Comparison of ENCODE assay signal across 34 cellular contexts in genomic region chr9:35966433-35966832, GRCh38. TPM values are rescaled to one million over a fixed set of nuclear protein-coding genes. Genes with fewer than 3 reads are reported as not detected.
"Had no signal": no experiment of that assay in that cellular context is flagged by ENCODE, and none has a peak within 500 bp of the region (broad histone marks: within the 10 kb centered on the region; RNA-seq: fewer than 3 reads in every experiment).

No MANE protein-coding gene starts in this region.

- FAIRE-seq: bronchial epithelial cell had no signal

- H3K27me3 ChIP-seq: ascending aorta had no signal

- H3K36me3 ChIP-seq: ascending aorta, cardiac muscle cell, WERI-Rb-1 had no signal

- H3K27ac ChIP-seq: ascending aorta, cardiac muscle cell, WERI-Rb-1 had no signal

- DNase-seq: activated CD4-positive, alpha-beta memory T cell treated with anti-CD3 and anti-CD28 coated beads, Interleukin-2, amount 10 ng/mL, durations not matched to agents 7 days and 5 days; activated CD4-positive, alpha-beta T cell treated with anti-CD3 and anti-CD28 coated beads for 1 hour; activated CD4-positive, alpha-beta T cell treated with anti-CD3 and anti-CD28 coated beads for 36 hours; activated CD4-positive, alpha-beta T cell treated with anti-CD3 and anti-CD28 coated beads for 48 hours; activated CD4-positive, alpha-beta T cell treated with anti-CD3 and anti-CD28 coated beads, Interleukin-2, amount 10 ng/mL, durations not matched to agents 7 days and 5 days; activated CD4-positive, alpha-beta T cell treated with anti-CD3 and anti-CD28 coated beads, Interleukin-2, amount 50 U/mL, for 48 hours; activated CD4-positive, CD25-positive, alpha-beta regulatory T cell; activated CD8-positive, alpha-beta memory T cell treated with anti-CD3 and anti-CD28 coated beads for 24 hours; activated CD8-positive, alpha-beta memory T cell treated with anti-CD3 and anti-CD28 coated beads, Interleukin-2, amount 10 ng/mL, durations not matched to agents 7 days and 5 days; activated CD8-positive, alpha-beta memory T cell treated with anti-CD3 and anti-CD28 coated beads, Interleukin-2, amount 50 U/mL, for 48 hours; activated CD8-positive, alpha-beta T cell treated with anti-CD3 and anti-CD28 coated beads, Interleukin-2, amount 10 ng/mL, durations not matched to agents 7 days and 5 days; activated effector memory CD4-positive, alpha-beta T cell treated with Interleukin-2 at 50 U/mL for 16 hours; activated gamma-delta T cell; activated naive CD4-positive, alpha-beta T cell treated with anti-CD3 and anti-CD28 coated beads, Interleukin-2, amount 10 ng/mL, durations not matched to agents 7 days and 5 days; activated naive CD4-positive, alpha-beta T cell treated with Interleukin-2 at 50 U/mL for 16 hours; activated naive CD8-positive, alpha-beta T cell treated with anti-CD3 and anti-CD28 coated beads, Interleukin-2, amount 10 ng/mL, durations not matched to agents 7 days and 5 days; activated naive CD8-positive, alpha-beta T cell treated with anti-CD3 and anti-CD28 coated beads, Interleukin-2, amount 50 U/mL, for 24 hours; activated T-cell treated with anti-CD3 and anti-CD28 coated beads, Interleukin-2, amount 50 U/mL, for 24 hours; activated T-cell treated with anti-CD3 and anti-CD28 coated beads, Interleukin-2, amount 50 U/mL, for 48 hours; amygdala; anterior cingulate cortex; caudate nucleus; SW 1271; T-helper 1 cell; T-helper 2 cell; T-helper 9 cell; WERI-Rb-1 had no signal

- H3K4me1 ChIP-seq: ascending aorta had no signal

- ATAC-seq: activated CD4-positive, alpha-beta T cell treated with anti-CD3 and anti-CD28 coated beads for 36 hours; activated CD4-positive, CD25-positive, alpha-beta regulatory T cell treated with anti-CD3 and anti-CD28 coated beads, Interleukin-2, amount 50 U/mL, for 24 hours; activated CD8-positive, alpha-beta memory T cell treated with anti-CD3 and anti-CD28 coated beads, Interleukin-2, amount 10 ng/mL, durations not matched to agents 7 days and 5 days; activated CD8-positive, alpha-beta T cell treated with anti-CD3 and anti-CD28 coated beads, Interleukin-2, amount 10 ng/mL, durations not matched to agents 7 days and 5 days; activated naive CD8-positive, alpha-beta T cell treated with anti-CD3 and anti-CD28 coated beads, Interleukin-2, amount 50 U/mL, for 24 hours; WTC11 had no signal

- H3K9me3 ChIP-seq: ascending aorta had no signal

- H3K4me3 ChIP-seq: ascending aorta, cardiac muscle cell had no signal

RNA-seq across cellular contexts. Expression of gene OR2S2, which starts 8.5 kb away (rescaled TPM):
- total RNA-seq: activated CD4-positive, alpha-beta memory T cell treated with anti-CD3 and anti-CD28 coated beads, Interleukin-2, amount 10 ng/mL, durations not matched to agents 7 days and 5 days; activated CD4-positive, alpha-beta T cell treated with anti-CD3 and anti-CD28 coated beads for 36 hours; activated CD4-positive, alpha-beta T cell treated with anti-CD3 and anti-CD28 coated beads, Interleukin-2, amount 10 ng/mL, durations not matched to agents 7 days and 5 days; activated CD8-positive, alpha-beta memory T cell treated with anti-CD3 and anti-CD28 coated beads, Interleukin-2, amount 10 ng/mL, durations not matched to agents 7 days and 5 days; activated CD8-positive, alpha-beta T cell treated with anti-CD3 and anti-CD28 coated beads, Interleukin-2, amount 10 ng/mL, durations not matched to agents 7 days and 5 days; activated naive CD8-positive, alpha-beta T cell treated with anti-CD3 and anti-CD28 coated beads, Interleukin-2, amount 10 ng/mL, durations not matched to agents 7 days and 5 days; activated T-helper 2 cell treated with anti-CD3 and anti-CD28 coated beads, Interferon-gamma antibody, Interleukin-2, Interleukin-4, amounts not matched to agents 10 μg/mL and 5 μg/mL and 100 μg/mL, durations not matched to agents 14 hours and 24 hours and 36 hours; ascending aorta; bronchial epithelial cell; cardiac muscle cell; WTC11 had no signal
- polyA plus RNA-seq: adipose tissue, cardiac muscle cell had no signal

RNA-seq across cellular contexts. Expression of gene SPAAR, which starts 57.1 kb away (rescaled TPM):
- total RNA-seq: activated CD4-positive, alpha-beta memory T cell treated with anti-CD3 and anti-CD28 coated beads, Interleukin-2, amount 10 ng/mL, durations not matched to agents 7 days and 5 days; activated CD4-positive, alpha-beta T cell treated with anti-CD3 and anti-CD28 coated beads for 36 hours; activated CD4-positive, alpha-beta T cell treated with anti-CD3 and anti-CD28 coated beads, Interleukin-2, amount 10 ng/mL, durations not matched to agents 7 days and 5 days; activated CD8-positive, alpha-beta memory T cell treated with anti-CD3 and anti-CD28 coated beads, Interleukin-2, amount 10 ng/mL, durations not matched to agents 7 days and 5 days; activated CD8-positive, alpha-beta T cell treated with anti-CD3 and anti-CD28 coated beads, Interleukin-2, amount 10 ng/mL, durations not matched to agents 7 days and 5 days; activated naive CD8-positive, alpha-beta T cell treated with anti-CD3 and anti-CD28 coated beads, Interleukin-2, amount 10 ng/mL, durations not matched to agents 7 days and 5 days; activated T-helper 2 cell treated with anti-CD3 and anti-CD28 coated beads, Interferon-gamma antibody, Interleukin-2, Interleukin-4, amounts not matched to agents 10 μg/mL and 5 μg/mL and 100 μg/mL, durations not matched to agents 14 hours and 24 hours and 36 hours; bronchial epithelial cell had no signal
